In the genomic region with DNA sequence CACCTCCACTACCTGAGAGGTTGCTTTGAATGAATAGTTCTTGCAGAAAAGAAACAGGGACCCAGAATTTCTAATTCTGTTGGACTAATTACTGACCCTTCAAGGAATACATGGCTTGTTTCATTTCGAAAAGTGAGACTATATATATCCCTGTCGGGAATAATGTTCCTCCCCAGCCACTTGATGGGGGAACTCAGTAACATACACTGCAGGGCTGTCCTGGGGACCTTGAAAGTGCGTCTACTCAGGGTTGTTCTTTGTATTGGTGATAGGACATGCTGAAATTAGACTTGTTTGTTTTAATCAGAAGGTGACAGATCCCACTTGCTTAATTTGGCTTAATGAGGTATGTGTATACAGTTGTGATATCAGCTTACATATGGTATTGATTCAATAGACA, we compare ENCODE assay signal across 16 cellular contexts. TPM values are rescaled to one million over a fixed set of nuclear protein-coding genes. Genes with fewer than 3 reads are reported as not detected.
DNase-seq lines count a peak whose midpoint lies in the region; ATAC-seq and TF ChIP-seq lines count a peak whose summit lies in the region.
"Had no signal": no experiment of that assay in that cellular context is flagged by ENCODE, and none has a peak within 500 bp of the region (broad histone marks: within the 10 kb centered on the region; RNA-seq: fewer than 3 reads in every experiment).

No MANE protein-coding gene starts in this region.

- H3K27ac ChIP-seq in Karpas-422 (ENCODE audit: low read length) (peak overlapping the region; percentile 90), cardiac muscle cell (peak overlapping the region; percentile 58), prostate gland (no peak overlapping the region)

- H3K9ac ChIP-seq in Karpas-422 (ENCODE audit: low read length): peak overlapping the region; percentile 60

- no peak overlapping the region; the same call in 1 of the 2 replicates for H2AFZ ChIP-seq in Karpas-422 (ENCODE audit: low read length)

- peaks cover 5% of the 10 kb centered on the region for H3K9me3 Mint-ChIP-seq in activated naive CD4-positive, alpha-beta T cell treated with anti-CD3 and anti-CD28 coated beads, Interleukin-2, amount 50 U/mL, for 24 hours
- H3K9me3 Mint-ChIP-seq in naive B cell: peaks cover 4 to 12% (median 7%) of the 10 kb centered on the region in 7 donors

- H3K27me3 Mint-ChIP-seq in activated naive CD4-positive, alpha-beta T cell treated with anti-CD3 and anti-CD28 coated beads, Interleukin-2, amount 50 U/mL, for 24 hours: no peaks in the 10 kb centered on the region
- H3K27me3 Mint-ChIP-seq in naive B cell: no peaks in the 10 kb centered on the region

- H3K36me3 Mint-ChIP-seq in activated naive CD4-positive, alpha-beta T cell treated with anti-CD3 and anti-CD28 coated beads, Interleukin-2, amount 50 U/mL, for 24 hours: peaks cover 16% of the 10 kb centered on the region
- peaks cover 16 to 26% of the 10 kb centered on the region in 2 donors for H3K36me3 Mint-ChIP-seq in naive B cell

- no peak for ATAC-seq in naive B cell (ENCODE audit: low read depth in 2 of 2)
- no peak for ATAC-seq in HG03439 (IDR thresholded peaks at IDR 0.05; ENCODE audit: unreplicated experiment)

- H3K4me3 ChIP-seq in Karpas-422 (ENCODE audit: low read length) (peak overlapping the region; percentile 37), cardiac muscle cell (no peak overlapping the region), prostate gland (no peak overlapping the region)

- TF ChIP-seq POLR2A in prostate gland (IDR thresholded peaks at IDR 0.05): no peak

- intact Hi-C loops in prostate gland (cut with DNase I): no loop called here

- 86% methylated on average over 3 of the region's 3 CpGs for WGBS in prostate gland

- H3K9me3 ChIP-seq in Karpas-422 (ENCODE audit: low read length) (no peaks in the 10 kb centered on the region), cardiac muscle cell (ENCODE audit: low read depth) (no peaks in the 10 kb centered on the region), prostate gland (no peaks in the 10 kb centered on the region)
- H3K9me3 ChIP-seq: BE2C had no signal

- H4K20me1 ChIP-seq in Karpas-422 (ENCODE audit: insufficient read depth, low read depth, low read length): no peaks in the 10 kb centered on the region

- H3K27me3 ChIP-seq in Karpas-422 (ENCODE audit: low read length): no peaks in the 10 kb centered on the region
- H3K27me3 ChIP-seq in cardiac muscle cell: no peaks in the 10 kb centered on the region
- H3K27me3 ChIP-seq in prostate gland (replicated peaks; ENCODE audit: insufficient read depth): no peaks in the 10 kb centered on the region
- H3K27me3 ChIP-seq: BE2C had no signal

- TF ChIP-seq CTCF in cardiac muscle cell (IDR thresholded peaks at IDR 0.05; ENCODE audit: low read depth, low read length): no peak
- TF ChIP-seq CTCF in prostate gland (IDR thresholded peaks at IDR 0.05): no peak

- no peaks in the 10 kb centered on the region for H3K9me2 ChIP-seq in Karpas-422 (replicated peaks; ENCODE audit: insufficient read depth, low read length)

- peak overlapping the region; percentile 61 for H3K4me2 ChIP-seq in Karpas-422 (ENCODE audit: low read depth, low read length, poor library complexity, severe bottlenecking)

- H3K79me2 ChIP-seq in Karpas-422 (ENCODE audit: low read length): no peaks in the 10 kb centered on the region

- no peak overlapping the region for H3K4me3 Mint-ChIP-seq in activated naive CD4-positive, alpha-beta T cell treated with anti-CD3 and anti-CD28 coated beads, Interleukin-2, amount 50 U/mL, for 24 hours
- peak overlapping the region in 7 of 8 donors; percentile 26 to 84 (median 44) for H3K4me3 Mint-ChIP-seq in naive B cell

- no peak for DNase-seq in activated naive CD4-positive, alpha-beta T cell treated with anti-CD3 and anti-CD28 coated beads, Interleukin-2, amount 50 U/mL, for 16 hours
- no peak for DNase-seq in Karpas-422
- DNase-seq in cardiac muscle cell (ENCODE audit: low read depth in 1 of 2, low spot score in 1 of 2): peak in 1 of 2 donors; percentile 39
- no peak for DNase-seq in naive B cell
- no peak for DNase-seq in prostate gland (ENCODE audit: low spot score)
- no peak for DNase-seq in NCI-H187 treated with DMSO at 0.1 percent for 48 hours (lab: John Stamatoyannopoulos, UW)
- DNase-seq: BE2C, DMS79, MM.1S, NCI-H1092, NCI-H2081 treated with DMSO at 0.1 percent for 48 hours, NCI-H510A treated with DMSO at 0.1 percent for 48 hours, NCI-H774, RPMI8226 had no signal

- H3K36me3 ChIP-seq in Karpas-422 (ENCODE audit: insufficient read depth, low read length): no peaks in the 10 kb centered on the region
- no peaks in the 10 kb centered on the region for H3K36me3 ChIP-seq in cardiac muscle cell
- no peaks in the 10 kb centered on the region for H3K36me3 ChIP-seq in prostate gland
- H3K36me3 ChIP-seq: BE2C had no signal

- H3K4me1 Mint-ChIP-seq in activated naive CD4-positive, alpha-beta T cell treated with anti-CD3 and anti-CD28 coated beads, Interleukin-2, amount 50 U/mL, for 24 hours: peaks cover 64% of the 10 kb centered on the region
- H3K4me1 Mint-ChIP-seq in naive B cell: peaks cover 85 to 96% (median 91%) of the 10 kb centered on the region in 3 donors

- H3K27ac Mint-ChIP-seq in activated naive CD4-positive, alpha-beta T cell treated with anti-CD3 and anti-CD28 coated beads, Interleukin-2, amount 50 U/mL, for 24 hours: peak overlapping the region; percentile 47
- peak overlapping the region; percentile 11 to 100 (median 92) for H3K27ac Mint-ChIP-seq in naive B cell

- H3K4me1 ChIP-seq in Karpas-422 (ENCODE audit: low read length) (peaks cover 84% of the 10 kb centered on the region), cardiac muscle cell (ENCODE audit: low read depth) (peaks cover 26% of the 10 kb centered on the region), prostate gland (replicated peaks) (no peaks in the 10 kb centered on the region)
- H3K4me1 ChIP-seq: BE2C had no signal

RNA-seq across cellular contexts. Expression of a gene that starts 25.5 kb away (rescaled TPM):
- 22.2 and 22.7 TPM in 2 replicates for total RNA-seq in Karpas-422 (2014; rRNA removed; shearing (Covaris generic); ENCODE audit: low replicate concordance)
- total RNA-seq in cardiac muscle cell (56.3 and 66.8 TPM in 2 replicates), prostate gland (10 to 100 TPM; 20.1 to 83.2 TPM)
- polyA plus RNA-seq in cardiac muscle cell (12.5 and 14.0 TPM in 2 replicates), naive B cell (ENCODE audit: low read depth in 6 of 6) (10 to 100 TPM in 5 of 6 donors, 1 to 10 TPM in 1; 9.7 to 41.3 (median 29.6) TPM)

Comparison
In these comparisons a context has a peak if more than half of its experiments do, and no peak if none do; other contexts are left out.
1. H3K27ac ChIP-seq: peak in Karpas-422 (single experiment) and cardiac muscle cell (single experiment); none in prostate gland (0 of 2).